Comparison of ENCODE assay signal across 13 cellular contexts in genomic region chr5:104540448-104540847, GRCh38.
DNase-seq lines count a peak whose midpoint lies in the region; ATAC-seq and TF ChIP-seq lines count a peak whose summit lies in the region.
"Had no signal": no experiment of that assay in that cellular context is flagged by ENCODE, and none has a peak within 500 bp of the region (broad histone marks: within the 10 kb centered on the region; RNA-seq: fewer than 3 reads in every experiment).

No MANE protein-coding gene starts in this region.

- no peak overlapping the region for H3K4ac ChIP-seq in IMR-90 (ENCODE audit: low read depth, low read length)

- H3K9ac ChIP-seq in IMR-90 (ENCODE audit: low read depth, low read length) (no peak overlapping the region), adipocyte (ENCODE audit: low read length) (no peak overlapping the region)

- H3K27ac ChIP-seq in IMR-90 (ENCODE audit: insufficient read depth, low read length) (no peak overlapping the region), thyroid gland (no peak overlapping the region), OCI-LY7 (ENCODE audit: low read depth, low read length, poor library complexity, severe bottlenecking) (no peak overlapping the region)
- H3K27ac ChIP-seq: spleen had no signal

- dilution Hi-C loops in IMR-90 (cut with HindIII; ENCODE audit: low sequenced_read_pairs, unreplicated experiment): no loop called here

- H3K4me3 ChIP-seq in IMR-90 (ENCODE audit: insufficient read depth, low read depth, low read length): no peak overlapping the region
- H3K4me3 ChIP-seq in adipocyte (ENCODE audit: low read length): no peak overlapping the region
- H3K4me3 ChIP-seq in thyroid gland (replicated peaks in 1 of 3): no peak overlapping the region
- H3K4me3 ChIP-seq in OCI-LY7 (ENCODE audit: low read depth, low read length, poor library complexity, severe bottlenecking): no peak overlapping the region
- H3K4me3 ChIP-seq: spleen had no signal

- H3K56ac ChIP-seq in IMR-90 (ENCODE audit: extremely low read depth, insufficient read depth, low read length): no peak overlapping the region

- no peak overlapping the region for H4K8ac ChIP-seq in IMR-90 (ENCODE audit: low read depth in 2 of 2, low read length in 2 of 2)

- H3K9me3 ChIP-seq in IMR-90 (ENCODE audit: control insufficient read depth, insufficient read depth, low read length) (no peaks in the 10 kb centered on the region), adipocyte (ENCODE audit: control insufficient read depth, low read length) (no peaks in the 10 kb centered on the region), thyroid gland (no peaks in the 10 kb centered on the region), OCI-LY7 (ENCODE audit: low read length) (no peaks in the 10 kb centered on the region)
- H3K9me3 ChIP-seq: spleen had no signal

- H3K4me3 Mint-ChIP-seq in immature natural killer cell: no peak overlapping the region
- H3K4me3 Mint-ChIP-seq in natural killer cell: no peak overlapping the region
- H3K4me3 Mint-ChIP-seq: central memory CD8-positive, alpha-beta T cell; HFFc6 had no signal

- H3K79me2 ChIP-seq in OCI-LY7 (ENCODE audit: insufficient read depth, low read depth, low read length): no peaks in the 10 kb centered on the region

- H2AK9ac ChIP-seq in IMR-90 (replicated peaks; ENCODE audit: low read depth, low read length, poor library complexity): no peak overlapping the region

- H3K9me2 ChIP-seq in OCI-LY7 (ENCODE audit: insufficient read depth, low read length): no peaks in the 10 kb centered on the region

- H3K36me3 ChIP-seq in IMR-90 (ENCODE audit: control insufficient read depth, insufficient read depth, low read length): no peaks in the 10 kb centered on the region
- H3K36me3 ChIP-seq in adipocyte (ENCODE audit: control insufficient read depth, insufficient read depth, low read length, severe bottlenecking): no peaks in the 10 kb centered on the region
- H3K36me3 ChIP-seq in thyroid gland: no peaks in the 10 kb centered on the region
- H3K36me3 ChIP-seq in OCI-LY7 (ENCODE audit: insufficient read depth, low read length): no peaks in the 10 kb centered on the region
- H3K36me3 ChIP-seq: spleen had no signal

- no peak overlapping the region for H4K91ac ChIP-seq in IMR-90 (ENCODE audit: insufficient read depth, low read depth, low read length)

- H2BK15ac ChIP-seq in IMR-90 (ENCODE audit: low read depth, low read length): no peak overlapping the region

- no peak overlapping the region for H2BK5ac ChIP-seq in IMR-90 (ENCODE audit: low read depth, low read length, poor library complexity, severe bottlenecking)

- no peak overlapping the region for H3K23ac ChIP-seq in IMR-90 (ENCODE audit: low read depth, low read length)

- no peaks in the 10 kb centered on the region for H3K27me3 ChIP-seq in IMR-90 (ENCODE audit: control insufficient read depth, insufficient read depth, low read length)
- no peaks in the 10 kb centered on the region for H3K27me3 ChIP-seq in adipocyte (replicated peaks; ENCODE audit: control insufficient read depth, insufficient read depth, low read length)
- no peaks in the 10 kb centered on the region for H3K27me3 ChIP-seq in thyroid gland
- H3K27me3 ChIP-seq: spleen had no signal

- no peaks in the 10 kb centered on the region for H3K36me3 Mint-ChIP-seq in immature natural killer cell
- peaks cover 7% of the 10 kb centered on the region for H3K36me3 Mint-ChIP-seq in natural killer cell

- H3K4me1 Mint-ChIP-seq in immature natural killer cell (no peaks in the 10 kb centered on the region), natural killer cell (no peaks in the 10 kb centered on the region)
- H3K4me1 Mint-ChIP-seq: central memory CD8-positive, alpha-beta T cell had no signal

- BruUV-seq in IMR-90 (replicated peaks; lab: Mats Ljungman, UMichigan) (no TSS peak), OCI-LY7 (replicated peaks; lab: Mats Ljungman, UMichigan) (no TSS peak)

- H4K5ac ChIP-seq in IMR-90 (ENCODE audit: low read depth, low read length): no peak overlapping the region

- H3K79me1 ChIP-seq in IMR-90 (ENCODE audit: low read depth in 1 of 2, low read length in 2 of 2): no peaks in the 10 kb centered on the region

- no peak overlapping the region for H3K18ac ChIP-seq in IMR-90 (ENCODE audit: low read depth, low read length)

- WGBS in IMR-90 (ENCODE audit: extremely low coverage in 2 of 2, insufficient read length in 1 of 2), 2 experiments: no CpG with 5 or more reads among the region's 1 CpG
- 24 to 33% methylated on average over 1 of the region's 1 CpG for WGBS in thyroid gland, 2 donors

- CTCF ChIA-PET in IMR-90 (lab: Yijun Ruan, JAX): no interaction called here
- CTCF ChIA-PET in OCI-LY7 (lab: Charles Lee; ENCODE audit: unreplicated experiment): no interaction called here

- TF ChIP-seq RAD21 in IMR-90 (IDR thresholded peaks at IDR 0.05; ENCODE audit: low read length): no peak

- intact Hi-C loops in IMR-90 (cut with micrococcal nuclease): no loop called here
- intact Hi-C loops in thyroid gland (cut with DNase I): no loop called here
- intact Hi-C loops in OCI-LY7 (cut with micrococcal nuclease; ENCODE audit: unreplicated experiment): no loop called here
- intact Hi-C loops in natural killer cell (cut with micrococcal nuclease): no loop called here

- TF ChIP-seq POLR2A in IMR-90 (IDR thresholded peaks at IDR 0.05; ENCODE audit: low read depth, low read length) (no peak), thyroid gland (IDR thresholded peaks at IDR 0.05) (no peak)

- peak overlapping the region; percentile 32; the same call in 1 of the 2 replicates for H3K4me2 ChIP-seq in IMR-90 (ENCODE audit: low read depth, low read length)
- no peak overlapping the region for H3K4me2 ChIP-seq in OCI-LY7 (ENCODE audit: low read length)

- H3K9me1 ChIP-seq in IMR-90 (ENCODE audit: insufficient read depth, low read length): no peaks in the 10 kb centered on the region

- H2AFZ ChIP-seq in IMR-90 (replicated peaks; ENCODE audit: low read length, poor library complexity) (no peak overlapping the region), OCI-LY7 (ENCODE audit: low read length) (no peak overlapping the region)

- H3K27me3 Mint-ChIP-seq in immature natural killer cell (ENCODE audit: low read depth in 3 of 3): peaks cover 0 to 2% (median 0%) of the 10 kb centered on the region in 3 donors
- H3K27me3 Mint-ChIP-seq in natural killer cell (ENCODE audit: low read depth in 2 of 2): no peaks in the 10 kb centered on the region
- H3K27me3 Mint-ChIP-seq: central memory CD8-positive, alpha-beta T cell had no signal

- H3K14ac ChIP-seq in IMR-90 (replicated peaks; ENCODE audit: low read depth, low read length): no peak overlapping the region

- H3K9me3 Mint-ChIP-seq in immature natural killer cell: peaks cover 0 to 41% (median 27%) of the 10 kb centered on the region in 6 donors
- H3K9me3 Mint-ChIP-seq in natural killer cell: peaks cover 9 to 11% of the 10 kb centered on the region in 2 donors

- no peaks in the 10 kb centered on the region for H3K4me1 ChIP-seq in IMR-90 (ENCODE audit: control insufficient read depth, insufficient read depth, low read length)
- H3K4me1 ChIP-seq in adipocyte (ENCODE audit: control insufficient read depth, insufficient read depth, low read length): peaks cover 19% of the 10 kb centered on the region
- no peaks in the 10 kb centered on the region for H3K4me1 ChIP-seq in thyroid gland
- no peaks in the 10 kb centered on the region for H3K4me1 ChIP-seq in OCI-LY7 (ENCODE audit: insufficient read depth, low read length, poor library complexity, severe bottlenecking)
- H3K4me1 ChIP-seq: spleen had no signal

- no peak overlapping the region for H2BK120ac ChIP-seq in IMR-90 (ENCODE audit: low read depth, low read length)

- TF ChIP-seq CTCF in IMR-90 (conservative IDR thresholded peaks at IDR 0.05; ENCODE audit: low read depth, low read length): no peak
- no peak for TF ChIP-seq CTCF in thyroid gland (IDR thresholded peaks at IDR 0.05)
- no peak for TF ChIP-seq CTCF in OCI-LY7 (conservative IDR thresholded peaks at IDR 0.05; ENCODE audit: low read length)
- TF ChIP-seq CTCF in natural killer cell (IDR thresholded peaks at IDR 0.05): no peak

- ATAC-seq in IMR-90 (ENCODE audit: low read depth) (peak; percentile 80), natural killer cell (no peak)

- in situ Hi-C loops in IMR-90 (cut with MboI; ENCODE audit: low sequenced_read_pairs): no loop called here

- DNase-seq in A172 (ENCODE audit: low spot score) (peak; percentile 25), IMR-90 (peak; percentile 58), adipocyte (ENCODE audit: low read depth) (peak; percentile 91), iPS-NIHi11 (ENCODE audit: low spot score) (peak; percentile 16), immature natural killer cell (no peak), thyroid gland (no peak), OCI-LY7 (ENCODE audit: low spot score) (no peak), natural killer cell (no peak)
- DNase-seq: head of caudate nucleus, HFFc6, NCI-H510A treated with DMSO at 0.1 percent for 48 hours, spleen had no signal

- H4K20me1 ChIP-seq in IMR-90 (ENCODE audit: insufficient read depth, low read length): no peaks in the 10 kb centered on the region
- no peaks in the 10 kb centered on the region for H4K20me1 ChIP-seq in OCI-LY7 (ENCODE audit: insufficient read depth, low read length)

- POLR2A ChIA-PET in IMR-90 (lab: Charles Lee; ENCODE audit: unreplicated experiment) (no interaction called here), OCI-LY7 (lab: Charles Lee) (no interaction called here)

- H2AK5ac ChIP-seq in IMR-90 (ENCODE audit: low read depth, low read length): no peak overlapping the region

- no peak overlapping the region for H2BK20ac ChIP-seq in IMR-90 (ENCODE audit: low read depth, low read length)

- no peak overlapping the region for H3K27ac Mint-ChIP-seq in immature natural killer cell
- no peak overlapping the region for H3K27ac Mint-ChIP-seq in natural killer cell
- H3K27ac Mint-ChIP-seq: HFFc6 had no signal

TF ChIP-seq in IMR-90, 13 proteins besides CTCF, POLR2A, EP300 and RAD21 (continues in another document):
- no peak for TF ChIP-seq RCOR1 (IDR thresholded peaks at IDR 0.05; ENCODE audit: insufficient replicate concordance, low read length)
- no peak for TF ChIP-seq CHD1 (IDR thresholded peaks at IDR 0.05; ENCODE audit: low read depth, low read length)
- no peak for TF ChIP-seq MAZ (IDR thresholded peaks at IDR 0.05; ENCODE audit: borderline replicate concordance, low read depth, low read length)
- TF ChIP-seq MXI1 (IDR thresholded peaks at IDR 0.05; ENCODE audit: borderline replicate concordance, low read depth, low read length): no peak
- no peak for TF ChIP-seq SMC3 (IDR thresholded peaks at IDR 0.05; ENCODE audit: low read depth, low read length)
- no peak for TF ChIP-seq CEBPB (IDR thresholded peaks at IDR 0.05; ENCODE audit: low read depth, low read length)
- TF ChIP-seq ELK1 (IDR thresholded peaks at IDR 0.05; ENCODE audit: borderline replicate concordance, low read depth, low read length): no peak

Comparison
In these comparisons a context has a peak if more than half of its experiments do, and no peak if none do; other contexts are left out.
1. DNase-seq: peak in A172 (single experiment), IMR-90 (single experiment), adipocyte (single experiment) and iPS-NIHi11 (single experiment); none in immature natural killer cell (0 of 3), thyroid gland (0 of 2), OCI-LY7 (single experiment) and natural killer cell (single experiment).